In genomic region chr11:113313601-113314000, GRCh38 we compare ENCODE assay signal across 8 cellular contexts. TPM values are rescaled to one million over a fixed set of nuclear protein-coding genes. Genes with fewer than 3 reads are reported as not detected.
DNase-seq lines count a peak whose midpoint lies in the region; ATAC-seq, FAIRE-seq and TF ChIP-seq lines count a peak whose summit lies in the region.

No MANE protein-coding gene starts in this region.

- H3K9me3 ChIP-seq in kidney (ENCODE audit: control insufficient read depth in 1 of 2, low read length in 2 of 2), result no peaks in the 10 kb centered on the region

- H3K4me1 ChIP-seq in kidney (ENCODE audit: control insufficient read depth in 1 of 2, insufficient read depth in 1 of 2, low read depth in 1 of 2, low read length in 2 of 2), result peaks cover 0 to 5% of the 10 kb centered on the region in 2 donors

- H3K9ac ChIP-seq in kidney (ENCODE audit: low read length in 2 of 2), result no peak overlapping the region

- H3K4me1 Mint-ChIP-seq in HFFc6 (ENCODE audit: low read depth), result peaks cover 22% of the 10 kb centered on the region
- peaks cover 20% of the 10 kb centered on the region for H3K4me1 Mint-ChIP-seq in activated naive CD8-positive, alpha-beta T cell treated with anti-CD3 and anti-CD28 coated beads, Interleukin-2, amount 50 U/mL, for 24 hours

- H3K36me3 ChIP-seq in kidney (ENCODE audit: control insufficient read depth in 1 of 2, insufficient read depth in 2 of 2, low read length in 2 of 2), result no peaks in the 10 kb centered on the region

- no peak overlapping the region for H3K27ac ChIP-seq in kidney (ENCODE audit: low read depth in 2 of 2, low read length in 2 of 2)

- peaks cover 6% of the 10 kb centered on the region for H3K27me3 Mint-ChIP-seq in HFFc6 (ENCODE audit: insufficient read depth)
- no peaks in the 10 kb centered on the region for H3K27me3 Mint-ChIP-seq in activated naive CD8-positive, alpha-beta T cell treated with anti-CD3 and anti-CD28 coated beads, Interleukin-2, amount 50 U/mL, for 24 hours

- H3K9me3 Mint-ChIP-seq in HFFc6, result no peaks in the 10 kb centered on the region
- no peaks in the 10 kb centered on the region for H3K9me3 Mint-ChIP-seq in activated naive CD8-positive, alpha-beta T cell treated with anti-CD3 and anti-CD28 coated beads, Interleukin-2, amount 50 U/mL, for 24 hours

- H3K27ac Mint-ChIP-seq in HFFc6, result peak overlapping the region; percentile 25; the same call in 1 of the 2 replicates
- H3K27ac Mint-ChIP-seq in activated naive CD8-positive, alpha-beta T cell treated with anti-CD3 and anti-CD28 coated beads, Interleukin-2, amount 50 U/mL, for 24 hours, result peak overlapping the region; percentile 83

- H3K36me3 Mint-ChIP-seq in HFFc6 (ENCODE audit: low read depth), result peaks cover 13% of the 10 kb centered on the region
- H3K36me3 Mint-ChIP-seq in activated naive CD8-positive, alpha-beta T cell treated with anti-CD3 and anti-CD28 coated beads, Interleukin-2, amount 50 U/mL, for 24 hours (ENCODE audit: low read depth), result peaks cover 10% of the 10 kb centered on the region

- intact Hi-C loops in kidney (cut with DNase I), result no loop called here

- no peak for FAIRE-seq in kidney (lab: Jason Lieb, UNC)

- TF ChIP-seq CTCF in HFFc6 (IDR thresholded peaks at IDR 0.05) (no peak), kidney (IDR thresholded peaks at IDR 0.05; ENCODE audit: borderline replicate concordance, extremely low read depth, insufficient read depth) (no peak)

- no peak for ATAC-seq in activated naive CD8-positive, alpha-beta T cell treated with anti-CD3 and anti-CD28 coated beads, Interleukin-2, amount 50 U/mL, for 24 hours

- DNase-seq in A172 (ENCODE audit: low spot score), result peak; percentile 19
- DNase-seq in HFFc6, result no peak
- DNase-seq in activated naive CD8-positive, alpha-beta T cell treated with anti-CD3 and anti-CD28 coated beads, Interleukin-2, amount 50 U/mL, for 24 hours, result no peak
- peak; percentile 54 for DNase-seq in myocyte (ENCODE audit: low read depth)
- no peak for DNase-seq in iPS-NIHi7 (ENCODE audit: extremely low spot score)
- DNase-seq in NCI-H2081 (lab: John Stamatoyannopoulos, UW), result no peak
- no peak for DNase-seq in kidney
- no peak for DNase-seq in SW480 (ENCODE audit: low spot score)

- peak overlapping the region in 1 of 2 donors; percentile 83 for H3K4me3 ChIP-seq in kidney (ENCODE audit: low read length in 2 of 2)

- H3K4me3 Mint-ChIP-seq in HFFc6, result peak overlapping the region; percentile 90
- peak overlapping the region; percentile 82 for H3K4me3 Mint-ChIP-seq in activated naive CD8-positive, alpha-beta T cell treated with anti-CD3 and anti-CD28 coated beads, Interleukin-2, amount 50 U/mL, for 24 hours

RNA-seq across cellular contexts. Expression of gene TTC12, which starts 0.8 kb away (rescaled TPM):
- 6.9 and 9.1 TPM in 2 replicates for total RNA-seq in A172 (2014; rRNA removed; shearing (Covaris generic))
- 10 to 100 TPM in 2 of 6 experiments, 1 to 10 TPM in 4; 7.4 to 11.4 (median 9.5) TPM for total RNA-seq in HFFc6 (2021; fragmentation: NEBNext Ultra II Directional; extraction: Animal tissue kit (Norgen Biotek cat#: 25700))
- 4.3 and 6.3 TPM in 2 replicates for total RNA-seq in myocyte
- 6.4 TPM for polyA plus RNA-seq in myocyte (2012)
- total RNA-seq in kidney, result 34.4 TPM
- polyA plus RNA-seq in kidney (ENCODE audit: insufficient read depth, low read depth, low replicate concordance), result 16.7 TPM

Comparison
In these comparisons a context has a peak if more than half of its experiments do, and no peak if none do; other contexts are left out.
1. DNase-seq: peak in A172 (single experiment) and myocyte (single experiment); none in HFFc6 (single experiment), activated naive CD8-positive, alpha-beta T cell treated with anti-CD3 and anti-CD28 coated beads, Interleukin-2, amount 50 U/mL, for 24 hours (single experiment), iPS-NIHi7 (single experiment), NCI-H2081 (0 of 2), kidney (single experiment) and SW480 (single experiment).